Comparison of ENCODE assay signal across 28 cellular contexts in genomic region chr10:125799446-125799845, GRCh38. TPM values are rescaled to one million over a fixed set of nuclear protein-coding genes. Genes with fewer than 3 reads are reported as not detected.
"Had no signal": no experiment of that assay in that cellular context is flagged by ENCODE, and none has a peak within 500 bp of the region (broad histone marks: within the 10 kb centered on the region; RNA-seq: fewer than 3 reads in every experiment).

No MANE protein-coding gene starts in this region.

- H3K4me1 ChIP-seq: ascending aorta, Peyer's patch, SJSA1 had no signal

- H3K27me3 Mint-ChIP-seq: activated CD4-positive, alpha-beta memory T cell treated with anti-CD3 and anti-CD28 coated beads, Interleukin-2, amount 10 ng/mL, durations not matched to agents 7 days and 5 days; activated CD4-positive, alpha-beta T cell treated with anti-CD3 and anti-CD28 coated beads for 36 hours; activated naive CD4-positive, alpha-beta T cell treated with anti-CD3 and anti-CD28 coated beads, Interleukin-2, amount 50 U/mL, for 24 hours; brain had no signal

- H3K4me1 Mint-ChIP-seq: activated CD4-positive, alpha-beta memory T cell treated with anti-CD3 and anti-CD28 coated beads, Interleukin-2, amount 10 ng/mL, durations not matched to agents 7 days and 5 days; activated CD4-positive, alpha-beta T cell treated with anti-CD3 and anti-CD28 coated beads for 36 hours; activated naive CD4-positive, alpha-beta T cell treated with anti-CD3 and anti-CD28 coated beads, Interleukin-2, amount 50 U/mL, for 24 hours had no signal

- H3K27ac ChIP-seq: ascending aorta, cardiac muscle cell, KMS-11, Peyer's patch, SJSA1, VCaP had no signal

- H3K4me3 ChIP-seq: ascending aorta, cardiac muscle cell, Peyer's patch, SJSA1 had no signal

- H3K27ac Mint-ChIP-seq: activated CD4-positive, alpha-beta memory T cell treated with anti-CD3 and anti-CD28 coated beads, Interleukin-2, amount 10 ng/mL, durations not matched to agents 7 days and 5 days; activated CD4-positive, alpha-beta T cell treated with anti-CD3 and anti-CD28 coated beads for 36 hours had no signal

- H3K9ac ChIP-seq: KMS-11 had no signal

- ATAC-seq: activated CD4-positive, alpha-beta T cell treated with anti-CD3 and anti-CD28 coated beads for 36 hours; SK-N-SH treated with all-trans-retinoic acid at 6 μM for 48 hours had no signal

- H3K4me3 Mint-ChIP-seq: activated CD4-positive, alpha-beta memory T cell treated with anti-CD3 and anti-CD28 coated beads, Interleukin-2, amount 10 ng/mL, durations not matched to agents 7 days and 5 days; activated CD4-positive, alpha-beta T cell treated with anti-CD3 and anti-CD28 coated beads for 36 hours; activated naive CD4-positive, alpha-beta T cell treated with anti-CD3 and anti-CD28 coated beads, Interleukin-2, amount 50 U/mL, for 24 hours; brain had no signal

- H3K9me3 ChIP-seq: ascending aorta, Peyer's patch, SJSA1 had no signal

- H3K4me2 ChIP-seq: KMS-11 had no signal

- DNase-seq: activated CD4-positive, alpha-beta memory T cell treated with anti-CD3 and anti-CD28 coated beads, Interleukin-2, amount 10 ng/mL, durations not matched to agents 7 days and 5 days; activated CD4-positive, alpha-beta T cell treated with anti-CD3 and anti-CD28 coated beads for 36 hours; activated CD4-positive, alpha-beta T cell treated with anti-CD3 and anti-CD28 coated beads, Interleukin-2, amount 50 U/mL, for 1 hour; activated T-cell treated with anti-CD3 and anti-CD28 coated beads for 4 hours; NCI-H1092 treated with DMSO at 0.1 percent for 48 hours; NCI-H1417 treated with DMSO at 0.1 percent for 48 hours; NCI-H1694; NCI-H2029; NCI-H2107; NCI-H2171 treated with DMSO at 0.1 percent for 48 hours; NCI-H345; NCI-H510A; NCI-H526 treated with DMSO at 0.1 percent for 48 hours; NCI-H82; NK-92 treated with Interleukin-12 subunit alpha and Interleukin-12 subunit beta, amount 100 ng/mL, for 24 hours; Peyer's patch; SHP77; SW 1271 had no signal

- H3K9me3 Mint-ChIP-seq: activated CD4-positive, alpha-beta memory T cell treated with anti-CD3 and anti-CD28 coated beads, Interleukin-2, amount 10 ng/mL, durations not matched to agents 7 days and 5 days; activated naive CD4-positive, alpha-beta T cell treated with anti-CD3 and anti-CD28 coated beads, Interleukin-2, amount 50 U/mL, for 24 hours; brain had no signal

- H3K27me3 ChIP-seq: ascending aorta, cardiac muscle cell, Peyer's patch, SJSA1 had no signal

RNA-seq across cellular contexts. Expression of gene MMP21, which starts 23.8 kb away (rescaled TPM):
- total RNA-seq: activated CD4-positive, alpha-beta memory T cell treated with anti-CD3 and anti-CD28 coated beads, Interleukin-2, amount 10 ng/mL, durations not matched to agents 7 days and 5 days; activated CD4-positive, alpha-beta T cell treated with anti-CD3 and anti-CD28 coated beads for 36 hours; activated CD8-positive, alpha-beta memory T cell treated with anti-CD3 and anti-CD28 coated beads for 36 hours; ascending aorta; cardiac muscle cell; MCF 10A; SJSA1 had no signal
- polyA plus RNA-seq: cardiac muscle cell had no signal
